Comparison of ENCODE assay signal across 21 cellular contexts in genomic region chr1:75548721-75549480, GRCh38.
DNase-seq lines count a peak whose midpoint lies in the region; ATAC-seq, FAIRE-seq and TF ChIP-seq lines count a peak whose summit lies in the region.
"Had no signal": no experiment of that assay in that cellular context is flagged by ENCODE, and none has a peak within 500 bp of the region (broad histone marks: within the 10 kb centered on the region; RNA-seq: fewer than 3 reads in every experiment).

No MANE protein-coding gene starts in this region.

- no peak for ATAC-seq in HG03354 (IDR thresholded peaks at IDR 0.05; ENCODE audit: poor library complexity, severe bottlenecking, unreplicated experiment)
- ATAC-seq in activated CD8-positive, alpha-beta memory T cell treated with anti-CD3 and anti-CD28 coated beads, Interleukin-2, amount 10 ng/mL, durations not matched to agents 7 days and 5 days, result no peak
- ATAC-seq: GM12878 had no signal

- DNase-seq in MCF 10A (ENCODE audit: unreplicated experiment), result peak; percentile 39
- no peak for DNase-seq in mammary epithelial cell
- DNase-seq in astrocyte (ENCODE audit: low read depth), result peak; percentile 91
- peak; percentile 48 for DNase-seq in fibroblast of peridontal ligament (ENCODE audit: extremely low read depth)
- DNase-seq in renal cortical epithelial cell (ENCODE audit: low read depth), result peak; percentile 41
- no peak for DNase-seq in activated CD8-positive, alpha-beta memory T cell treated with anti-CD3 and anti-CD28 coated beads, Interleukin-2, amount 10 ng/mL, durations not matched to agents 7 days and 5 days
- no peak for DNase-seq in activated CD4-positive, alpha-beta T cell treated with anti-CD3 and anti-CD28 coated beads, Interleukin-2, amount 50 U/mL, for 48 hours
- DNase-seq: 8988T; BE2C; CD4-positive, alpha-beta T cell; DMS79; GOT3; Karpas-422; NCI-H1105 treated with DMSO at 0.1 percent for 48 hours; NCI-H187; NCI-H2171; NCI-H748 treated with DMSO at 0.1 percent for 48 hours; OCI-M1; SHP77 treated with DMSO at 0.1 percent for 48 hours had no signal

- H3K27me3 ChIP-seq in mammary epithelial cell (ENCODE audit: insufficient read depth, low read length), result no peaks in the 10 kb centered on the region
- H3K27me3 ChIP-seq in astrocyte (ENCODE audit: insufficient read depth, low read length), result no peaks in the 10 kb centered on the region
- H3K27me3 ChIP-seq: BE2C had no signal

- 54% methylated on average over 3 of the region's 3 CpGs for WGBS in mammary epithelial cell (ENCODE audit: low coverage, missing lambda C conversion rate)

- H3K4me3 ChIP-seq in mammary epithelial cell (replicated peaks in 1 of 3; ENCODE audit: insufficient read depth in 1 of 3, low read depth in 2 of 3, low read length in 3 of 3) (no peak overlapping the region), astrocyte (ENCODE audit: insufficient read depth, low read depth, low read length) (no peak overlapping the region)
- H3K4me3 ChIP-seq: GM12878 had no signal

- H3K79me2 ChIP-seq in mammary epithelial cell (ENCODE audit: insufficient read depth, low read length) (no peaks in the 10 kb centered on the region), astrocyte (ENCODE audit: insufficient read depth, low read length) (no peaks in the 10 kb centered on the region)

- no peak overlapping the region for H2AFZ ChIP-seq in mammary epithelial cell (ENCODE audit: low read depth, low read length)
- no peak overlapping the region for H2AFZ ChIP-seq in astrocyte (ENCODE audit: low read depth, low read length)

- H3K4me2 ChIP-seq in mammary epithelial cell (ENCODE audit: insufficient read depth, low read depth, low read length), result no peak overlapping the region
- peak overlapping the region; percentile 3 for H3K4me2 ChIP-seq in astrocyte (ENCODE audit: low read length)

- no peak for TF ChIP-seq CTCF in MCF 10A (IDR thresholded peaks at IDR 0.05; ENCODE audit: unreplicated experiment)
- no peak for TF ChIP-seq CTCF in mammary epithelial cell (conservative IDR thresholded peaks at IDR 0.05 in 1 of 2, IDR thresholded peaks at IDR 0.05 in 1 of 2; ENCODE audit: extremely low read depth in 1 of 2, insufficient read depth in 1 of 2, low read depth in 1 of 2, low read length in 2 of 2)
- no peak for TF ChIP-seq CTCF in astrocyte (IDR thresholded peaks at IDR 0.05; ENCODE audit: insufficient read depth, low read depth, low read length)

- no peak for FAIRE-seq in astrocyte (lab: Jason Lieb, UNC)
- FAIRE-seq: GM12878 had no signal

- dilution Hi-C loops in mammary epithelial cell (cut with HindIII; ENCODE audit: low sequenced_read_pairs), result no loop called here

- H3K4me1 Mint-ChIP-seq in MCF 10A (ENCODE audit: insufficient read depth, unreplicated experiment) (no peaks in the 10 kb centered on the region), astrocyte (ENCODE audit: low read depth, unreplicated experiment) (no peaks in the 10 kb centered on the region)
- H3K4me1 Mint-ChIP-seq in activated CD8-positive, alpha-beta memory T cell treated with anti-CD3 and anti-CD28 coated beads, Interleukin-2, amount 10 ng/mL, durations not matched to agents 7 days and 5 days, result no peaks in the 10 kb centered on the region

- POLR2A ChIA-PET in MCF 10A (lab: Yijun Ruan, JAX), result no interaction called here

- H3K9ac ChIP-seq in mammary epithelial cell (ENCODE audit: insufficient read depth, low read length) (no peak overlapping the region), astrocyte (ENCODE audit: low read length) (no peak overlapping the region)

- CTCF ChIA-PET in MCF 10A (lab: Yijun Ruan, JAX) (interaction anchor here (0.6 to 0.9 kb wide), 2 partner anchors 83 to 383 kb away, joined by 3 to 4 read pairs; no protein-coding TSS in a partner anchor), mammary epithelial cell (lab: Charles Lee; ENCODE audit: low non-redundant PET) (no interaction called here)
- CTCF ChIA-PET in activated CD8-positive, alpha-beta memory T cell treated with anti-CD3 and anti-CD28 coated beads, Interleukin-2, amount 10 ng/mL, durations not matched to agents 7 days and 5 days (lab: Charles Lee), result no interaction called here

- H3K9me3 ChIP-seq in mammary epithelial cell (replicated peaks; ENCODE audit: insufficient read depth, low read length), result no peaks in the 10 kb centered on the region
- no peaks in the 10 kb centered on the region for H3K9me3 ChIP-seq in astrocyte (ENCODE audit: insufficient read depth, low read depth, low read length)
- H3K9me3 ChIP-seq: BE2C had no signal

- in situ Hi-C loops in mammary epithelial cell (cut with MboI; ENCODE audit: low sequenced_read_pairs in 2 of 2), result no loop called here

- H3K36me3 ChIP-seq in mammary epithelial cell (ENCODE audit: insufficient read depth, low read length) (no peaks in the 10 kb centered on the region), astrocyte (ENCODE audit: insufficient read depth, low read length) (no peaks in the 10 kb centered on the region)
- H3K36me3 ChIP-seq: BE2C had no signal

- H3K4me1 ChIP-seq in mammary epithelial cell (ENCODE audit: insufficient read depth, low read length) (no peaks in the 10 kb centered on the region), astrocyte (ENCODE audit: insufficient read depth, low read length) (no peaks in the 10 kb centered on the region)
- H3K4me1 ChIP-seq: BE2C had no signal

- BruUV-seq in MCF 10A (replicated peaks; lab: Mats Ljungman, UMichigan), result no TSS peak
- BruUV-seq in mammary epithelial cell (replicated peaks; lab: Mats Ljungman, UMichigan), result no TSS peak

- no peaks in the 10 kb centered on the region for H4K20me1 ChIP-seq in mammary epithelial cell (ENCODE audit: insufficient read depth, low read length)
- H4K20me1 ChIP-seq in astrocyte (ENCODE audit: insufficient read depth, low read length), result no peaks in the 10 kb centered on the region

- H3K27ac Mint-ChIP-seq in MCF 10A (ENCODE audit: low read depth, unreplicated experiment) (no peak overlapping the region), astrocyte (ENCODE audit: unreplicated experiment) (no peak overlapping the region)
- H3K27ac Mint-ChIP-seq in activated CD8-positive, alpha-beta memory T cell treated with anti-CD3 and anti-CD28 coated beads, Interleukin-2, amount 10 ng/mL, durations not matched to agents 7 days and 5 days, result no peak overlapping the region
- H3K27ac Mint-ChIP-seq: CD4-positive, alpha-beta T cell had no signal

- no peak overlapping the region for H3K4me3 Mint-ChIP-seq in MCF 10A (ENCODE audit: unreplicated experiment)
- no peak overlapping the region for H3K4me3 Mint-ChIP-seq in astrocyte (ENCODE audit: unreplicated experiment)
- H3K4me3 Mint-ChIP-seq in activated CD8-positive, alpha-beta memory T cell treated with anti-CD3 and anti-CD28 coated beads, Interleukin-2, amount 10 ng/mL, durations not matched to agents 7 days and 5 days, result no peak overlapping the region
- H3K4me3 Mint-ChIP-seq: CD4-positive, alpha-beta T cell had no signal

- H3K27ac ChIP-seq in mammary epithelial cell (ENCODE audit: insufficient read depth, low read depth, low read length) (no peak overlapping the region), astrocyte (ENCODE audit: low read depth, low read length) (no peak overlapping the region)

- intact Hi-C loops in MCF 10A (cut with micrococcal nuclease), result no loop called here
- intact Hi-C loops in mammary epithelial cell (cut with micrococcal nuclease), result loop anchor here (10.0 kb wide), 1 partner anchor 96 kb away; no protein-coding TSS in a partner anchor

- H3K27me3 Mint-ChIP-seq in MCF 10A (ENCODE audit: insufficient read depth, unreplicated experiment), result peaks cover 14% of the 10 kb centered on the region
- no peaks in the 10 kb centered on the region for H3K27me3 Mint-ChIP-seq in astrocyte (ENCODE audit: low read depth, unreplicated experiment)
- H3K27me3 Mint-ChIP-seq in activated CD8-positive, alpha-beta memory T cell treated with anti-CD3 and anti-CD28 coated beads, Interleukin-2, amount 10 ng/mL, durations not matched to agents 7 days and 5 days, result no peaks in the 10 kb centered on the region

- H3K9me3 Mint-ChIP-seq in MCF 10A (ENCODE audit: unreplicated experiment) (no peaks in the 10 kb centered on the region), astrocyte (ENCODE audit: unreplicated experiment) (no peaks in the 10 kb centered on the region)
- H3K9me3 Mint-ChIP-seq in activated CD8-positive, alpha-beta memory T cell treated with anti-CD3 and anti-CD28 coated beads, Interleukin-2, amount 10 ng/mL, durations not matched to agents 7 days and 5 days (ENCODE audit: low read depth), result no peaks in the 10 kb centered on the region
- H3K9me3 Mint-ChIP-seq: CD4-positive, alpha-beta T cell had no signal

- H3K36me3 Mint-ChIP-seq in MCF 10A (ENCODE audit: insufficient read depth, unreplicated experiment) (no peaks in the 10 kb centered on the region), astrocyte (ENCODE audit: low read depth, unreplicated experiment) (no peaks in the 10 kb centered on the region)
- H3K36me3 Mint-ChIP-seq in activated CD8-positive, alpha-beta memory T cell treated with anti-CD3 and anti-CD28 coated beads, Interleukin-2, amount 10 ng/mL, durations not matched to agents 7 days and 5 days, result no peaks in the 10 kb centered on the region

Comparison
In these comparisons a context has a peak if more than half of its experiments do, and no peak if none do; other contexts are left out.
1. DNase-seq: peak in MCF 10A (single experiment), astrocyte (single experiment), fibroblast of peridontal ligament (single experiment) and renal cortical epithelial cell (single experiment); none in mammary epithelial cell (single experiment), activated CD8-positive, alpha-beta memory T cell treated with anti-CD3 and anti-CD28 coated beads, Interleukin-2, amount 10 ng/mL, durations not matched to agents 7 days and 5 days (single experiment) and activated CD4-positive, alpha-beta T cell treated with anti-CD3 and anti-CD28 coated beads, Interleukin-2, amount 50 U/mL, for 48 hours (0 of 2).